Comparison of ENCODE assay signal across 8 cellular contexts in genomic region chr13:81425286-81425685, GRCh38.
"Had no signal": no experiment of that assay in that cellular context is flagged by ENCODE, and none has a peak within 500 bp of the region (broad histone marks: within the 10 kb centered on the region; RNA-seq: fewer than 3 reads in every experiment).

No MANE protein-coding gene starts in this region.

- H3K4me2 ChIP-seq: GM23338 had no signal

- H3K36me3 ChIP-seq: HAP-1 had no signal

- H3K9me3 ChIP-seq: HAP-1 had no signal

- H3K9me3 Mint-ChIP-seq: GM23338, H9 had no signal

- DNase-seq: GM23248, GOT3, H7, H9, HCEC 1CT, HFFc6 had no signal

- H3K9ac ChIP-seq: GM23248 had no signal

- H3K27ac Mint-ChIP-seq: GM23338, H9, HFFc6 had no signal

- H3K4me1 Mint-ChIP-seq: GM23338 had no signal

- H3K4me1 ChIP-seq: HAP-1 had no signal

- H3K4me3 Mint-ChIP-seq: GM23338, H9, HFFc6 had no signal

- H3K27ac ChIP-seq: GM23248 had no signal

- H2AFZ ChIP-seq: GM23248, GM23338 had no signal

- H3K4me3 ChIP-seq: GM23248, GM23338, HAP-1 had no signal
